16 cellular contexts compared by ENCODE assay signal in the genomic region with DNA sequence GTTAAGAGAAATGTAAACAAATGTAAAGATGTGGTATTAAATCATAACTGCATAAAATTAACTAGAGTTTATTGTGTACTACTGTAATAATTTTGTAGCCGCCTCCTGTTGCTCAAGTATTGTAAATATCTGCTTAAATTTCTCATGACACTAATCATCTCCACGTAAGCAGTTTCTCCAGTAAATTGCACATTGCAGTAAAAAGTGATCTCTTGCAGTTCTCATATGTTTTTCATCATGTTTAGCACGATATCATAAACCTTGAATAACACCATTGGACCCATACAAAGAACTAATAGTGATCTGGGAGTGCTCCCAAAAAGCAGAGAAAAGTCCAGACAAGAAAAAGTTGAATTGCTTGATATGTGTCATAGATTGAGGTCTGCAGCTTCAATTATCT. TPM values are rescaled to one million over a fixed set of nuclear protein-coding genes. Genes with fewer than 3 reads are reported as not detected.
"Had no signal": no experiment of that assay in that cellular context is flagged by ENCODE, and none has a peak within 500 bp of the region (broad histone marks: within the 10 kb centered on the region; RNA-seq: fewer than 3 reads in every experiment).

No MANE protein-coding gene starts in this region.

- H3K4me1 ChIP-seq: prostate gland, testis had no signal

- H3K9me3 Mint-ChIP-seq: endodermal cell, nephron, WTC11 had no signal

- H3K27me3 ChIP-seq: brain microvascular endothelial cell, testis, upper lobe of left lung had no signal

- H3K27ac Mint-ChIP-seq: activated naive CD8-positive, alpha-beta T cell; endodermal cell; nephron; WTC11 had no signal

- H3K4me3 ChIP-seq: prostate gland, skin epidermis, testis, upper lobe of left lung had no signal

- H3K36me3 ChIP-seq: prostate gland had no signal

- H3K27ac ChIP-seq: brain microvascular endothelial cell, prostate gland, testis had no signal

- H3K4me3 Mint-ChIP-seq: activated naive CD8-positive, alpha-beta T cell; endodermal cell; nephron; WTC11 had no signal

- H3K27me3 Mint-ChIP-seq: activated naive CD8-positive, alpha-beta T cell had no signal

- DNase-seq: activated CD4-positive, alpha-beta T cell treated with anti-CD3 and anti-CD28 coated beads for 48 hours; activated gamma-delta T cell treated with Interleukin-2 at 50 U/mL for 16 hours; brain microvascular endothelial cell; cerebellar nuclear complex; endodermal cell; right cardiac atrium; stimulated activated CD4-positive, alpha-beta T cell treated with anti-CD3 and anti-CD28 coated beads, Interleukin-4, amount 100 ng/mL, for 24 hours; stimulated activated naive CD4-positive, alpha-beta T cell treated with Interleukin-2 at 50 U/mL for 16 hours; T-helper 2 cell; testis; upper lobe of left lung had no signal

- H3K4me1 Mint-ChIP-seq: nephron had no signal

- H3K9me3 ChIP-seq: prostate gland, testis, upper lobe of left lung had no signal

RNA-seq across cellular contexts. Expression of gene CH25H, which starts 29.1 kb away (rescaled TPM):
- total RNA-seq: endodermal cell, WTC11 had no signal
